In genomic region chr9:108386859-108387384, GRCh38 we compare ENCODE assay signal across 20 cellular contexts.
DNase-seq lines count a peak whose midpoint lies in the region; ATAC-seq, FAIRE-seq and TF ChIP-seq lines count a peak whose summit lies in the region.
"Had no signal": no experiment of that assay in that cellular context is flagged by ENCODE, and none has a peak within 500 bp of the region (broad histone marks: within the 10 kb centered on the region; RNA-seq: fewer than 3 reads in every experiment).

No MANE protein-coding gene starts in this region.

- H3K9me3 ChIP-seq in SK-N-SH (no peaks in the 10 kb centered on the region), pancreas (no peaks in the 10 kb centered on the region)
- H3K9me3 ChIP-seq: heart left ventricle had no signal

- H3F3A ChIP-seq in SK-N-SH (replicated peaks; ENCODE audit: insufficient read depth): peaks cover 9% of the 10 kb centered on the region

- H3K36me3 ChIP-seq in SK-N-SH (replicated peaks in 1 of 2; ENCODE audit: control insufficient read depth in 1 of 2, insufficient read depth in 2 of 2, low read length in 1 of 2) (no peaks in the 10 kb centered on the region), pancreas (no peaks in the 10 kb centered on the region)
- H3K36me3 ChIP-seq: heart left ventricle had no signal

- H3K4me1 ChIP-seq in SK-N-SH (ENCODE audit: control insufficient read depth in 1 of 2, insufficient read depth in 2 of 2, low read depth in 1 of 2, low read length in 1 of 2) (no peaks in the 10 kb centered on the region; a peak in 1 of 4 replicates), pancreas (no peaks in the 10 kb centered on the region)

- intact Hi-C loops in pancreas (cut with DNase I): no loop called here

- H3K27me3 ChIP-seq in SK-N-SH (ENCODE audit: insufficient read depth) (no peaks in the 10 kb centered on the region; the same call in 1 of the 2 replicates), pancreas (no peaks in the 10 kb centered on the region)
- H3K27me3 ChIP-seq: heart left ventricle had no signal

- DNase-seq in ELR (ENCODE audit: low read depth) (peak; percentile 69), SK-N-SH (no peak), fibroblast of pulmonary artery (ENCODE audit: low read depth) (peak; percentile 51), pancreas (no peak), MV-4-11 (lab: John Stamatoyannopoulos, UW) (no peak), NCI-H524 (lab: John Stamatoyannopoulos, UW) (no peak)
- no peak for DNase-seq in stimulated activated CD4-positive, alpha-beta T cell treated with anti-CD3 and anti-CD28 coated beads, Interleukin-1b, Interleukin-23, amount 100 ng/mL, for 48 hours
- DNase-seq: activated CD4-positive, alpha-beta T cell treated with anti-CD3 and anti-CD28 coated beads, Interleukin-2, amount 50 U/mL, for 48 hours; amygdala; CD4-positive, alpha-beta memory T cell; heart left ventricle; naive thymus-derived CD8-positive, alpha-beta T cell; NCI-H2081; NCI-H82; retina; stimulated activated CD4-positive, alpha-beta T cell treated with anti-CD3 and anti-CD28 coated beads, Interleukin-4, amount 100 ng/mL, for 1 hour had no signal

- peak overlapping the region; percentile 19; the same call in 1 of the 2 replicates for H3K4me2 ChIP-seq in SK-N-SH

- no peaks in the 10 kb centered on the region; the same call in 1 of the 2 replicates for H3K79me2 ChIP-seq in SK-N-SH (ENCODE audit: insufficient read depth)

- no peak for TF ChIP-seq CTCF in SK-N-SH (IDR thresholded peaks at IDR 0.05)
- no peak for TF ChIP-seq CTCF in fibroblast of pulmonary artery (IDR thresholded peaks at IDR 0.05; ENCODE audit: low read length, missing control alignments)
- no peak for TF ChIP-seq CTCF in pancreas (IDR thresholded peaks at IDR 0.05)

- no peak for ATAC-seq in pancreas
- ATAC-seq in HG02798 (IDR thresholded peaks at IDR 0.05; ENCODE audit: poor library complexity, unreplicated experiment): no peak
- ATAC-seq: heart left ventricle; naive thymus-derived CD8-positive, alpha-beta T cell had no signal

- peak; percentile 19 to 85; a peak in 2 of 4 replicates for TF ChIP-seq EP300 in SK-N-SH (IDR thresholded peaks at IDR 0.05; ENCODE audit: borderline replicate concordance in 1 of 2, low read depth in 1 of 2, low read length in 1 of 2)

- POLR2A ChIA-PET in SK-N-SH (lab: Yijun Ruan, JAX): no interaction called here

- 3% methylated on average over 1 of the region's 1 CpG for WGBS in SK-N-SH (ENCODE audit: low lambda C conversion rate)
- WGBS in pancreas, 2 donors: 86% methylated on average over 1 of the region's 1 CpG

- no peak overlapping the region for H2AFZ ChIP-seq in SK-N-SH (ENCODE audit: low read depth)

- no peaks in the 10 kb centered on the region for H4K20me1 ChIP-seq in SK-N-SH (ENCODE audit: insufficient read depth)

- no peak for TF ChIP-seq RAD21 in SK-N-SH (IDR thresholded peaks at IDR 0.05; ENCODE audit: low read length)

- CTCF ChIA-PET in SK-N-SH (lab: Yijun Ruan, JAX): no interaction called here

- FAIRE-seq in pancreas (lab: Jason Lieb, UNC): peak; percentile 5
- FAIRE-seq: G401.6, GM18507, H1 had no signal

- H3K4me3 ChIP-seq in SK-N-SH (ENCODE audit: low read depth in 2 of 2, low read length in 1 of 2) (no peak overlapping the region), fibroblast of pulmonary artery (replicated peaks; ENCODE audit: low read depth, low read length) (no peak overlapping the region), pancreas (no peak overlapping the region)
- H3K4me3 ChIP-seq: heart left ventricle had no signal

- H3K9me2 ChIP-seq in SK-N-SH: no peaks in the 10 kb centered on the region; the same call in 1 of the 2 replicates

- no peak overlapping the region for H3K9ac ChIP-seq in SK-N-SH

- H3K27ac ChIP-seq in SK-N-SH (ENCODE audit: low read depth in 2 of 2, low read length in 1 of 2) (peak overlapping the region in 1 of 2 experiments; percentile 80; a peak in 2 of 4 replicates), pancreas (no peak overlapping the region)
- H3K27ac ChIP-seq: heart left ventricle had no signal

TF ChIP-seq in SK-N-SH, 30 proteins besides CTCF, POLR2A, EP300 and RAD21:
- TF ChIP-seq POLR2AphosphoS5 (IDR thresholded peaks at IDR 0.05; ENCODE audit: low read depth, low read length): peak; percentile 69; the same call in 1 of the 2 replicates
- no peak for TF ChIP-seq RFX5 (IDR thresholded peaks at IDR 0.05; ENCODE audit: low read length)
- 0 out of 2 replicates have a peak, but pooled peaks have one; percentile 24 for TF ChIP-seq RXRA (IDR thresholded peaks at IDR 0.05; ENCODE audit: borderline replicate concordance, low read depth)
- TF ChIP-seq CHD2 (IDR thresholded peaks at IDR 0.05; ENCODE audit: low read length, partially characterized antibody): no peak
- TF ChIP-seq MAX (IDR thresholded peaks at IDR 0.05; ENCODE audit: low read depth): peak; percentile 19; the same call in 1 of the 2 replicates
- no peak for TF ChIP-seq RCOR1 (IDR thresholded peaks at IDR 0.05; ENCODE audit: low read length)
- TF ChIP-seq FOSL2 (IDR thresholded peaks at IDR 0.05; ENCODE audit: borderline replicate concordance, low read depth): peak; percentile 68
- TF ChIP-seq TEAD4 (IDR thresholded peaks at IDR 0.05; ENCODE audit: borderline replicate concordance, insufficient read depth): peak; percentile 52; the same call in 1 of the 2 replicates
- peak; percentile 85 for TF ChIP-seq JUND (IDR thresholded peaks at IDR 0.05)
- peak; percentile 93 for TF ChIP-seq PBX3 (IDR thresholded peaks at IDR 0.05)
- no peak for TF ChIP-seq FOXJ3 (CRISPR knock-in tag; IDR thresholded peaks at IDR 0.05)
- TF ChIP-seq NFIC (IDR thresholded peaks at IDR 0.05; ENCODE audit: borderline replicate concordance): peak; percentile 87; the same call in 1 of the 2 replicates
- TF ChIP-seq TCF12 (IDR thresholded peaks at IDR 0.05): peak; percentile 85
- TF ChIP-seq MEF2A (IDR thresholded peaks at IDR 0.05; ENCODE audit: borderline replicate concordance, low read depth): peak; percentile 56; the same call in 1 of the 2 replicates

Comparison
In these comparisons a context has a peak if more than half of its experiments do, and no peak if none do; other contexts are left out.
1. DNase-seq: peak in ELR (single experiment) and fibroblast of pulmonary artery (single experiment); none in SK-N-SH (single experiment), pancreas (0 of 6), MV-4-11 (single experiment), NCI-H524 (0 of 2) and stimulated activated CD4-positive, alpha-beta T cell treated with anti-CD3 and anti-CD28 coated beads, Interleukin-1b, Interleukin-23, amount 100 ng/mL, for 48 hours (single experiment).